8 cellular contexts compared by ENCODE assay signal in genomic region chr10:46228076-46229071, GRCh38. TPM values are rescaled to one million over a fixed set of nuclear protein-coding genes. Genes with fewer than 3 reads are reported as not detected.
DNase-seq lines count a peak whose midpoint lies in the region; ATAC-seq and TF ChIP-seq lines count a peak whose summit lies in the region.

No MANE protein-coding gene starts in this region.

- DNase-seq in AG09319 (ENCODE audit: extremely low read depth, low read depth) (peak; percentile 16), HUDEP-2 (lab: John Stamatoyannopoulos, UW; ENCODE audit: unreplicated experiment in 76 of 76) (peak in 50 of 76 experiments; percentile 8 to 77 (median 41)), T-cell (peak; percentile 14 to 69 (median 52)), amniotic epithelial cell (ENCODE audit: low read depth) (peak; percentile 65), left cardiac atrium (peak; percentile 74), pulmonary artery endothelial cell (ENCODE audit: low read depth, low spot score) (peak; percentile 8)

- CTCF ChIA-PET in T-cell (lab: Charles Lee): interaction anchor here (0.7 to 1.4 kb wide), 6 partner anchors 10 to 993 kb away, joined by 3 to 4 read pairs (median 3); no protein-coding TSS in a partner anchor

- peak; percentile 97 for TF ChIP-seq CTCF in AG09319 (IDR thresholded peaks at IDR 0.05; ENCODE audit: low read depth, low read length)

- ATAC-seq in GM18511 (IDR thresholded peaks at IDR 0.05; ENCODE audit: unreplicated experiment) (peak; percentile 82), T-cell (replicated peaks in 1 of 4) (peak; percentile 77 to 87 (median 82)), left cardiac atrium (peak; percentile 96 to 97), GM18909 (IDR thresholded peaks at IDR 0.05; ENCODE audit: poor library complexity, unreplicated experiment) (no peak)

- peaks cover 65% of the 10 kb centered on the region for H3K36me3 Mint-ChIP-seq in T-cell

- POLR2A ChIA-PET in T-cell (lab: Charles Lee): no interaction called here

- intact Hi-C loops in left cardiac atrium (cut with DNase I): loop anchor here in 1 of 2 donors (5.0 kb wide), 1 partner anchor 99 kb away; no protein-coding TSS in a partner anchor

- H3K9me3 Mint-ChIP-seq in T-cell: peaks cover 0 to 16% (median 2%) of the 10 kb centered on the region in 3 donors

- peaks cover 11 to 37% (median 18%) of the 10 kb centered on the region in 3 donors for H3K4me1 Mint-ChIP-seq in T-cell

- no peaks in the 10 kb centered on the region for H3K27me3 Mint-ChIP-seq in T-cell

- H3K27ac Mint-ChIP-seq in T-cell: no peak overlapping the region

- H3K4me3 Mint-ChIP-seq in T-cell: no peak overlapping the region

RNA-seq across cellular contexts. Expression of gene ANTXRL, which starts 58.4 kb away (rescaled TPM):
- total RNA-seq in T-cell (1 to 10 TPM in 1 of 5 donors, under 1 TPM in 1, not detected in 3; 0.69 to 1.0 TPM), left cardiac atrium (not detected), pulmonary artery endothelial cell (not detected in 2 replicates)

Comparison
In these comparisons a context has a peak if more than half of its experiments do, and no peak if none do; other contexts are left out.
1. DNase-seq: peak in every context shown above with its lines; median percentile 74 in left cardiac atrium; 65 in amniotic epithelial cell; 52 in T-cell; 41 in HUDEP-2; 16 in AG09319; 8 in pulmonary artery endothelial cell.